ENCODE assay signal across 1 cellular context in the genomic region with DNA sequence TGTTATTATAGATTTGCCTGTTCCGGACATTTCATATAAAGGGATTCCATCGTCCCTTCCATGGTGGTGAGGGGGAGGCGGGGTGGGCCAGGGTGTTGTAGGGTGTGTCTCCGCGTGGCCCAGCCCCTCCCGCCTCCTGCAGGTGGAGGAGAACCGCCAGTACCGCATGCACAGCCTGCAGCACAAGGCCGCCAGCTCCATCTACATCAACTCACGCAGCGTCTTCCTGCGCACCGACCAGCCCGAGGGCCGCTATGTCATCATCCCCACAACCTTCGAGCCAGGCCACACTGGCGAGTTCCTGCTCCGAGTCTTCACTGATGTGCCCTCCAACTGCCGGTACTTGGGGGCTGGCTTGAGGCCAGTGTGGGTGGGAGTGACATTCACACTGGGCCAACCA.
A peak's percentile ranks its signal among the peaks of the same experiment; 100 is the strongest.
TF ChIP-seq lines count a peak whose summit lies in the region.

No MANE protein-coding gene starts in this region.

TF ChIP-seq in HepG2, 621 proteins besides CTCF, POLR2A, EP300 and RAD21:
- TF ChIP-seq, protein P1, sequence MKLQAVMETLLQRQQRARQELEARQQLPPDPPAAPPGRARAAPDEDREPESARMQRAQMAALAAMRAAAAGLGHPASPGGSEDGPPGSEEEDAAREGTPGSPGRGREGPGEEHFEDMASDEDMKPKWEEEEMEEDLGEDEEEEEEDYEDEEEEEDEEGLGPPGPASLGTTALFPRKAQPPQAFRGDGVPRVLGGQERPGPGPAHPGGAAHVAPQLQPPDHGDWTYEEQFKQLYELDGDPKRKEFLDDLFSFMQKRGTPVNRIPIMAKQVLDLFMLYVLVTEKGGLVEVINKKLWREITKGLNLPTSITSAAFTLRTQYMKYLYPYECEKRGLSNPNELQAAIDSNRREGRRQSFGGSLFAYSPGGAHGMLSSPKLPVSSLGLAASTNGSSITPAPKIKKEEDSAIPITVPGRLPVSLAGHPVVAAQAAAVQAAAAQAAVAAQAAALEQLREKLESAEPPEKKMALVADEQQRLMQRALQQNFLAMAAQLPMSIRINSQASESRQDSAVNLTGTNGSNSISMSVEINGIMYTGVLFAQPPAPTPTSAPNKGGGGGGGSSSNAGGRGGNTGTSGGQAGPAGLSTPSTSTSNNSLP (IDR thresholded peaks at IDR 0.05; ENCODE audit: low read depth, low read length), result no peak
- TF ChIP-seq, protein P2, sequence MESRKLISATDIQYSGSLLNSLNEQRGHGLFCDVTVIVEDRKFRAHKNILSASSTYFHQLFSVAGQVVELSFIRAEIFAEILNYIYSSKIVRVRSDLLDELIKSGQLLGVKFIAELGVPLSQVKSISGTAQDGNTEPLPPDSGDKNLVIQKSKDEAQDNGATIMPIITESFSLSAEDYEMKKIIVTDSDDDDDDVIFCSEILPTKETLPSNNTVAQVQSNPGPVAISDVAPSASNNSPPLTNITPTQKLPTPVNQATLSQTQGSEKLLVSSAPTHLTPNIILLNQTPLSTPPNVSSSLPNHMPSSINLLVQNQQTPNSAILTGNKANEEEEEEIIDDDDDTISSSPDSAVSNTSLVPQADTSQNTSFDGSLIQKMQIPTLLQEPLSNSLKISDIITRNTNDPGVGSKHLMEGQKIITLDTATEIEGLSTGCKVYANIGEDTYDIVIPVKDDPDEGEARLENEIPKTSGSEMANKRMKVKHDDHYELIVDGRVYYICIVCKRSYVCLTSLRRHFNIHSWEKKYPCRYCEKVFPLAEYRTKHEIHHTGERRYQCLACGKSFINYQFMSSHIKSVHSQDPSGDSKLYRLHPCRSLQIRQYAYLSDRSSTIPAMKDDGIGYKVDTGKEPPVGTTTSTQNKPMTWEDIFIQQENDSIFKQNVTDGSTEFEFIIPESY (CRISPR knock-in tag; IDR thresholded peaks at IDR 0.05), result peak; percentile 27; the same call in 1 of the 2 replicates
